In genomic region chr2:8577573-8577972, GRCh38 we compare ENCODE assay signal across 17 cellular contexts.
DNase-seq lines count a peak whose midpoint lies in the region; ATAC-seq and TF ChIP-seq lines count a peak whose summit lies in the region.
"Had no signal": no experiment of that assay in that cellular context is flagged by ENCODE, and none has a peak within 500 bp of the region (broad histone marks: within the 10 kb centered on the region; RNA-seq: fewer than 3 reads in every experiment).

No MANE protein-coding gene starts in this region.

- in situ Hi-C loops in mammary epithelial cell (cut with MboI; ENCODE audit: low sequenced_read_pairs in 2 of 2), result no loop called here

- CTCF ChIA-PET in mammary epithelial cell (lab: Charles Lee; ENCODE audit: low non-redundant PET), result no interaction called here

- peak overlapping the region; percentile 97 for H3K4me2 ChIP-seq in DOHH2 (ENCODE audit: low read length)
- H3K4me2 ChIP-seq in mammary epithelial cell (ENCODE audit: insufficient read depth, low read depth, low read length), result no peak overlapping the region
- H3K4me2 ChIP-seq in hepatocyte, result no peak overlapping the region

- H3K27ac ChIP-seq in DOHH2 (ENCODE audit: low read depth, low read length) (peak overlapping the region; percentile 90), mammary epithelial cell (ENCODE audit: insufficient read depth, low read depth, low read length) (no peak overlapping the region), hepatocyte (no peak overlapping the region)

- H3K79me2 ChIP-seq in DOHH2 (ENCODE audit: control insufficient read depth, low read length) (peaks cover 16% of the 10 kb centered on the region), mammary epithelial cell (ENCODE audit: insufficient read depth, low read length) (no peaks in the 10 kb centered on the region), hepatocyte (no peaks in the 10 kb centered on the region)

- H3K9me3 ChIP-seq in DOHH2 (ENCODE audit: control insufficient read depth, insufficient read depth, low read length), result no peaks in the 10 kb centered on the region
- no peaks in the 10 kb centered on the region for H3K9me3 ChIP-seq in T-helper 17 cell (ENCODE audit: control insufficient read depth, low read length, poor library complexity, severe bottlenecking)
- peaks cover 6% of the 10 kb centered on the region for H3K9me3 ChIP-seq in mammary epithelial cell (replicated peaks; ENCODE audit: insufficient read depth, low read length)
- no peaks in the 10 kb centered on the region for H3K9me3 ChIP-seq in hepatocyte (ENCODE audit: low read depth)
- H3K9me3 ChIP-seq: Caco-2 had no signal

- H4K20me1 ChIP-seq in DOHH2 (ENCODE audit: control insufficient read depth, insufficient read depth, low read depth, low read length), result no peaks in the 10 kb centered on the region
- H4K20me1 ChIP-seq in mammary epithelial cell (ENCODE audit: insufficient read depth, low read length), result no peaks in the 10 kb centered on the region
- H4K20me1 ChIP-seq in hepatocyte (ENCODE audit: insufficient read depth, poor library complexity, severe bottlenecking), result no peaks in the 10 kb centered on the region

- no peaks in the 10 kb centered on the region for H3K27me3 ChIP-seq in DOHH2 (ENCODE audit: control insufficient read depth, low read length)
- H3K27me3 ChIP-seq in mammary epithelial cell (ENCODE audit: insufficient read depth, low read length), result no peaks in the 10 kb centered on the region
- no peaks in the 10 kb centered on the region for H3K27me3 ChIP-seq in hepatocyte

- H3K36me3 Mint-ChIP-seq in T-helper 17 cell (ENCODE audit: low read depth) (no peaks in the 10 kb centered on the region), osteocyte (ENCODE audit: unreplicated experiment) (no peaks in the 10 kb centered on the region)

- BruUV-seq in mammary epithelial cell (replicated peaks; lab: Mats Ljungman, UMichigan), result no TSS peak

- H3K4me3 ChIP-seq in DOHH2 (ENCODE audit: low read length), result peak overlapping the region; percentile 79
- no peak overlapping the region for H3K4me3 ChIP-seq in mammary epithelial cell (replicated peaks in 1 of 3; ENCODE audit: insufficient read depth in 1 of 3, low read depth in 2 of 3, low read length in 3 of 3)
- no peak overlapping the region for H3K4me3 ChIP-seq in hepatocyte

- H3K36me3 ChIP-seq in DOHH2 (ENCODE audit: control insufficient read depth, low read length) (peaks cover 25% of the 10 kb centered on the region), mammary epithelial cell (ENCODE audit: insufficient read depth, low read length) (no peaks in the 10 kb centered on the region), hepatocyte (replicated peaks; ENCODE audit: insufficient read depth, low read depth) (no peaks in the 10 kb centered on the region)

- dilution Hi-C loops in mammary epithelial cell (cut with HindIII; ENCODE audit: low sequenced_read_pairs), result no loop called here

- H3K9ac ChIP-seq in mammary epithelial cell (ENCODE audit: insufficient read depth, low read length), result no peak overlapping the region

- intact Hi-C loops in mammary epithelial cell (cut with micrococcal nuclease), result no loop called here

- H3F3A ChIP-seq in DOHH2 (ENCODE audit: control insufficient read depth, insufficient read depth), result peaks cover 47% of the 10 kb centered on the region

- no peaks in the 10 kb centered on the region for H3K9me3 Mint-ChIP-seq in osteocyte (ENCODE audit: unreplicated experiment)

- H2AFZ ChIP-seq in mammary epithelial cell (ENCODE audit: low read depth, low read length) (no peak overlapping the region), hepatocyte (no peak overlapping the region)

- DNase-seq in NCI-H510A treated with DMSO at 0.1 percent for 48 hours (lab: John Stamatoyannopoulos, UW) (peak; percentile 23), NCI-H510A (lab: John Stamatoyannopoulos, UW) (no peak), T-helper 17 cell (no peak), osteocyte (ENCODE audit: extremely low spot score, unreplicated experiment) (peak; percentile 76), mammary epithelial cell (no peak), hepatocyte (ENCODE audit: low spot score) (no peak)
- DNase-seq: Caco-2, HCEC 1CT, IMR-90, MV-4-11, NCI-H1417 treated with DMSO at 0.1 percent for 48 hours, NCI-H2081, NCI-H345, NCI-H774, SHP77 treated with DMSO at 0.1 percent for 48 hours had no signal

- 89% methylated on average over 8 of the region's 8 CpGs for WGBS in mammary epithelial cell (ENCODE audit: low coverage, missing lambda C conversion rate)
- 77% methylated on average over 8 of the region's 8 CpGs for WGBS in hepatocyte (ENCODE audit: low lambda C conversion rate, missing lambda C conversion rate)

- peaks cover 35% of the 10 kb centered on the region for H3K4me1 Mint-ChIP-seq in T-helper 17 cell
- H3K4me1 Mint-ChIP-seq in osteocyte (ENCODE audit: unreplicated experiment), result peaks cover 3% of the 10 kb centered on the region

- H3K27ac Mint-ChIP-seq in T-helper 17 cell, result peak overlapping the region; percentile 68
- no peak overlapping the region for H3K27ac Mint-ChIP-seq in osteocyte (ENCODE audit: unreplicated experiment)

- H3K4me3 Mint-ChIP-seq in T-helper 17 cell, result no peak overlapping the region
- no peak overlapping the region for H3K4me3 Mint-ChIP-seq in osteocyte (ENCODE audit: unreplicated experiment)

- ATAC-seq in T-helper 17 cell (no peak), GM18519 (IDR thresholded peaks at IDR 0.05; ENCODE audit: low FRiP score, unreplicated experiment) (no peak)

- peaks cover 5% of the 10 kb centered on the region for H3K27me3 Mint-ChIP-seq in T-helper 17 cell
- H3K27me3 Mint-ChIP-seq in osteocyte (ENCODE audit: unreplicated experiment), result peaks cover 10% of the 10 kb centered on the region

- TF ChIP-seq CTCF in DOHH2 (IDR thresholded peaks at IDR 0.05; ENCODE audit: low read depth, low read length, poor library complexity, severe bottlenecking) (no peak), osteocyte (IDR thresholded peaks at IDR 0.05) (no peak), mammary epithelial cell (conservative IDR thresholded peaks at IDR 0.05 in 1 of 2, IDR thresholded peaks at IDR 0.05 in 1 of 2; ENCODE audit: extremely low read depth in 1 of 2, insufficient read depth in 1 of 2, low read depth in 1 of 2, low read length in 2 of 2) (no peak), hepatocyte (IDR thresholded peaks at IDR 0.05; ENCODE audit: poor library complexity) (no peak)

- H3K4me1 ChIP-seq in DOHH2 (ENCODE audit: control insufficient read depth, low read length) (peaks cover 100% of the 10 kb centered on the region), mammary epithelial cell (ENCODE audit: insufficient read depth, low read length) (no peaks in the 10 kb centered on the region), hepatocyte (ENCODE audit: insufficient read depth) (peaks cover 32% of the 10 kb centered on the region)

- H3K9me2 ChIP-seq in DOHH2 (replicated peaks; ENCODE audit: control insufficient read depth, low read length) (no peaks in the 10 kb centered on the region), hepatocyte (replicated peaks; ENCODE audit: insufficient read depth) (no peaks in the 10 kb centered on the region)

Comparison
In these comparisons a context has a peak if more than half of its experiments do, and no peak if none do; other contexts are left out.
1. DNase-seq: peak in NCI-H510A treated with DMSO at 0.1 percent for 48 hours (single experiment) and osteocyte (single experiment); none in NCI-H510A (single experiment), T-helper 17 cell (0 of 3), mammary epithelial cell (single experiment) and hepatocyte (single experiment).